Comparison of ENCODE assay signal across 1 cellular context in genomic region chr3:123449092-123449985, GRCh38.
TF ChIP-seq lines count a peak whose summit lies in the region.

No MANE protein-coding gene starts in this region.

TF ChIP-seq in HepG2, 621 proteins besides CTCF, POLR2A, EP300 and RAD21 (continued from another document):
- 0 out of 2 replicates have a peak, but pooled peaks have one; percentile 26 for TF ChIP-seq ZFY (CRISPR knock-in tag; IDR thresholded peaks at IDR 0.05)
- peak; percentile 68 for TF ChIP-seq ZNF777 (CRISPR knock-in tag; IDR thresholded peaks at IDR 0.05)
- no peak for TF ChIP-seq SPEN (CRISPR knock-in tag; IDR thresholded peaks at IDR 0.05; ENCODE audit: low read depth)
- TF ChIP-seq ZBTB4 (CRISPR knock-in tag; IDR thresholded peaks at IDR 0.05; ENCODE audit: borderline replicate concordance), result no peak
- peak; percentile 66 for TF ChIP-seq PRDM15 (CRISPR knock-in tag; IDR thresholded peaks at IDR 0.05)
- TF ChIP-seq ZNF737 (CRISPR knock-in tag; IDR thresholded peaks at IDR 0.05; ENCODE audit: borderline replicate concordance), result no peak
- TF ChIP-seq MTF2 (CRISPR knock-in tag; IDR thresholded peaks at IDR 0.05; ENCODE audit: borderline replicate concordance), result 0 out of 2 replicates have a peak, but pooled peaks have one; percentile 50
- TF ChIP-seq ZNF563 (CRISPR knock-in tag; IDR thresholded peaks at IDR 0.05), result 0 out of 2 replicates have a peak, but pooled peaks have one; percentile 46
- TF ChIP-seq SNAI1 (CRISPR knock-in tag; IDR thresholded peaks at IDR 0.05; ENCODE audit: borderline replicate concordance), result no peak
